Comparison of ENCODE assay signal across 29 cellular contexts in genomic region chr18:49936821-49937220, GRCh38.
"Had no signal": no experiment of that assay in that cellular context is flagged by ENCODE, and none has a peak within 500 bp of the region (broad histone marks: within the 10 kb centered on the region; RNA-seq: fewer than 3 reads in every experiment).

No MANE protein-coding gene starts in this region.

- H3K36me3 Mint-ChIP-seq: natural killer cell; stimulated activated memory B cell treated with anti-CD40 and anti-IgM and Interleukin-4, amounts not matched to agents 10 μg/mL and 1 μg/mL and 100 μg/mL, for 72 hours had no signal

- H3K4me1 Mint-ChIP-seq: natural killer cell; neural crest cell; stimulated activated memory B cell treated with anti-CD40 and anti-IgM and Interleukin-4, amounts not matched to agents 10 μg/mL and 1 μg/mL and 100 μg/mL, for 72 hours; stimulated activated naive CD8-positive, alpha-beta T cell treated with anti-CD3 and anti-CD28 coated beads, Interleukin-15, amount 100 ng/mL, for 72 hours had no signal

- H3K27me3 ChIP-seq: neutrophil, pancreas, right lobe of liver, sigmoid colon, suprapubic skin, testis, tibial artery, transverse colon, upper lobe of right lung, vagina had no signal

- FAIRE-seq: pancreas, small intestine had no signal

- H3K4me3 ChIP-seq: pancreas, prostate gland, right lobe of liver, sigmoid colon, suprapubic skin, testis, tibial artery, transverse colon, upper lobe of right lung, vagina had no signal

- DNase-seq: naive thymus-derived CD4-positive, alpha-beta T cell; natural killer cell; nucleus accumbens; pancreas; retina; right cardiac atrium; right lobe of liver; sigmoid colon; small intestine; stimulated activated CD4-positive, alpha-beta T cell treated with anti-CD3 and anti-CD28 coated beads, Interleukin-15, amount 100 ng/mL, for 24 hours; stimulated activated CD4-positive, alpha-beta T cell treated with anti-CD3 and anti-CD28 coated beads, Interleukin-2, amount 100 ng/mL, for 24 hours; stimulated activated CD4-positive, alpha-beta T cell treated with anti-CD3 and anti-CD28 coated beads, Interleukin-2, amount 100 ng/mL, for 48 hours; stimulated activated CD4-positive, alpha-beta T cell treated with anti-CD3 and anti-CD28 coated beads, Interleukin-4, amount 100 ng/mL, for 24 hours; stimulated activated naive CD4-positive, alpha-beta T cell; stimulated activated naive CD8-positive, alpha-beta T cell treated with anti-CD3 and anti-CD28 coated beads, Interleukin-15, amount 100 ng/mL, for 72 hours; stimulated activated naive CD8-positive, alpha-beta T cell treated with anti-CD3 and anti-CD28 coated beads, Interleukin-15, Interleukin-2, amounts not matched to agents 100 U/mL and 50 U/mL, for 24 hours; substantia nigra; testis; tibial artery; transverse colon; upper lobe of right lung had no signal

- H3K36me3 ChIP-seq: neutrophil, pancreas, prostate gland, right lobe of liver, sigmoid colon, suprapubic skin, transverse colon, upper lobe of right lung, vagina had no signal

- H3K9me3 Mint-ChIP-seq: naive thymus-derived CD4-positive, alpha-beta T cell; natural killer cell; nephron; neural crest cell; stimulated activated memory B cell treated with anti-CD40 and anti-IgM and Interleukin-4, amounts not matched to agents 10 μg/mL and 1 μg/mL and 100 μg/mL, for 72 hours; stimulated activated naive CD8-positive, alpha-beta T cell treated with anti-CD3 and anti-CD28 coated beads, Interleukin-15, amount 100 ng/mL, for 72 hours; type B pancreatic cell had no signal

- ATAC-seq: naive thymus-derived CD4-positive, alpha-beta T cell; natural killer cell; pancreas; right cardiac atrium; right lobe of liver; stimulated activated memory B cell treated with anti-CD40 and anti-IgM and Interleukin-4, amounts not matched to agents 10 μg/mL and 1 μg/mL and 100 μg/mL, for 72 hours; stimulated activated naive CD8-positive, alpha-beta T cell treated with anti-CD3 and anti-CD28 coated beads, Interleukin-15, amount 100 ng/mL, for 72 hours; stimulated activated naive CD8-positive, alpha-beta T cell treated with anti-CD3 and anti-CD28 coated beads, Interleukin-15, Interleukin-2, amounts not matched to agents 100 U/mL and 50 U/mL, for 24 hours; upper lobe of right lung had no signal

- H3K27me3 Mint-ChIP-seq: type B pancreatic cell had no signal

- H3K27ac Mint-ChIP-seq: naive thymus-derived CD4-positive, alpha-beta T cell; natural killer cell; nephron; stimulated activated memory B cell treated with anti-CD40 and anti-IgM and Interleukin-4, amounts not matched to agents 10 μg/mL and 1 μg/mL and 100 μg/mL, for 72 hours; stimulated activated naive CD8-positive, alpha-beta T cell treated with anti-CD3 and anti-CD28 coated beads, Interleukin-15, amount 100 ng/mL, for 72 hours; type B pancreatic cell had no signal

- H3K4me3 Mint-ChIP-seq: naive thymus-derived CD4-positive, alpha-beta T cell; natural killer cell; nephron; neural crest cell; stimulated activated memory B cell treated with anti-CD40 and anti-IgM and Interleukin-4, amounts not matched to agents 10 μg/mL and 1 μg/mL and 100 μg/mL, for 72 hours; stimulated activated naive CD8-positive, alpha-beta T cell treated with anti-CD3 and anti-CD28 coated beads, Interleukin-15, amount 100 ng/mL, for 72 hours; type B pancreatic cell had no signal
